In genomic region chr15:26081758-26082068, GRCh38 we compare ENCODE assay signal across 8 cellular contexts.
A peak's percentile ranks its signal among the peaks of the same experiment; 100 is the strongest.
DNase-seq lines count a peak whose midpoint lies in the region; ATAC-seq and TF ChIP-seq lines count a peak whose summit lies in the region.

No MANE protein-coding gene starts in this region.

- H3K27ac Mint-ChIP-seq in activated naive CD8-positive, alpha-beta T cell treated with anti-CD3 and anti-CD28 coated beads, Interleukin-2, amount 50 U/mL, for 24 hours, result peak overlapping the region; percentile 97
- peak overlapping the region; percentile 96 for H3K27ac Mint-ChIP-seq in memory B cell
- H3K27ac Mint-ChIP-seq in type B pancreatic cell, result peak overlapping the region; percentile 98

- TF ChIP-seq CTCF in type B pancreatic cell (conservative IDR thresholded peaks at IDR 0.05), result no peak

- H3K27me3 Mint-ChIP-seq in activated naive CD8-positive, alpha-beta T cell treated with anti-CD3 and anti-CD28 coated beads, Interleukin-2, amount 50 U/mL, for 24 hours, result peaks cover 3% of the 10 kb centered on the region
- H3K27me3 Mint-ChIP-seq in memory B cell, result no peaks in the 10 kb centered on the region
- H3K27me3 Mint-ChIP-seq in type B pancreatic cell, result peaks cover 7% of the 10 kb centered on the region

- peaks cover 6% of the 10 kb centered on the region for H3K9me3 Mint-ChIP-seq in activated naive CD8-positive, alpha-beta T cell treated with anti-CD3 and anti-CD28 coated beads, Interleukin-2, amount 50 U/mL, for 24 hours
- H3K9me3 Mint-ChIP-seq in memory B cell, result no peaks in the 10 kb centered on the region
- peaks cover 6% of the 10 kb centered on the region for H3K9me3 Mint-ChIP-seq in type B pancreatic cell

- H3K4me3 Mint-ChIP-seq in activated naive CD8-positive, alpha-beta T cell treated with anti-CD3 and anti-CD28 coated beads, Interleukin-2, amount 50 U/mL, for 24 hours, result peak overlapping the region; percentile 85
- H3K4me3 Mint-ChIP-seq in memory B cell, result peak overlapping the region; percentile 76
- H3K4me3 Mint-ChIP-seq in type B pancreatic cell, result peak overlapping the region; percentile 89

- no peak for ATAC-seq in activated naive CD8-positive, alpha-beta T cell treated with anti-CD3 and anti-CD28 coated beads, Interleukin-2, amount 50 U/mL, for 24 hours
- ATAC-seq in memory B cell (ENCODE audit: low read depth) (no peak), HG03039 (IDR thresholded peaks at IDR 0.05; ENCODE audit: unreplicated experiment) (no peak)

- peaks cover 27% of the 10 kb centered on the region for H3K4me1 Mint-ChIP-seq in activated naive CD8-positive, alpha-beta T cell treated with anti-CD3 and anti-CD28 coated beads, Interleukin-2, amount 50 U/mL, for 24 hours
- H3K4me1 Mint-ChIP-seq in memory B cell (peaks cover 27% of the 10 kb centered on the region), type B pancreatic cell (ENCODE audit: unreplicated experiment) (peaks cover 23% of the 10 kb centered on the region)

- H3K36me3 Mint-ChIP-seq in activated naive CD8-positive, alpha-beta T cell treated with anti-CD3 and anti-CD28 coated beads, Interleukin-2, amount 50 U/mL, for 24 hours (ENCODE audit: low read depth), result peaks cover 2% of the 10 kb centered on the region
- H3K36me3 Mint-ChIP-seq in memory B cell (no peaks in the 10 kb centered on the region), type B pancreatic cell (peaks cover 4% of the 10 kb centered on the region)

- peak; percentile 64 for DNase-seq in activated effector memory CD4-positive, alpha-beta T cell treated with anti-CD3 and anti-CD28 coated beads, Interleukin-2, amount 50 U/mL, for 16 hours
- no peak for DNase-seq in activated effector memory CD4-positive, alpha-beta T cell treated with Interleukin-2 at 50 U/mL for 16 hours
- no peak for DNase-seq in activated naive CD8-positive, alpha-beta T cell treated with anti-CD3 and anti-CD28 coated beads, Interleukin-2, amount 50 U/mL, for 24 hours
- no peak for DNase-seq in memory B cell (ENCODE audit: low spot score in 2 of 2)
- DNase-seq in type B pancreatic cell (ENCODE audit: extremely low spot score, unreplicated experiment), result no peak
- DNase-seq in GOT3 (lab: John Stamatoyannopoulos, UW), result no peak
- DNase-seq in DMS79 treated with DMSO at 0.1 percent for 48 hours (lab: John Stamatoyannopoulos, UW), result no peak
